8 cellular contexts compared by ENCODE assay signal in genomic region chr3:52446631-52447511, GRCh38. TPM values are rescaled to one million over a fixed set of nuclear protein-coding genes. Genes with fewer than 3 reads are reported as not detected.
DNase-seq lines count a peak whose midpoint lies in the region; ATAC-seq and TF ChIP-seq lines count a peak whose summit lies in the region.

No MANE protein-coding gene starts in this region.

- no peaks in the 10 kb centered on the region for H3K9me3 Mint-ChIP-seq in nephron

- H3K4me1 Mint-ChIP-seq in nephron: peaks cover 40% of the 10 kb centered on the region

- POLR2A ChIA-PET in BJ (lab: Charles Lee): no interaction called here

- H3K27me3 Mint-ChIP-seq in nephron (ENCODE audit: low read depth): peaks cover 11% of the 10 kb centered on the region

- peaks cover 39% of the 10 kb centered on the region for H3K4me1 ChIP-seq in NT2/D1 (ENCODE audit: insufficient read depth, insufficient read length)

- no peaks in the 10 kb centered on the region for H3K27me3 ChIP-seq in BJ (ENCODE audit: control insufficient read depth, insufficient read depth, low read length)
- peaks cover 14% of the 10 kb centered on the region for H3K27me3 ChIP-seq in NT2/D1 (ENCODE audit: insufficient read depth, insufficient read length)

- ATAC-seq in GM21447 (IDR thresholded peaks at IDR 0.05; ENCODE audit: unreplicated experiment) (peak; percentile 46), GM21786 (IDR thresholded peaks at IDR 0.05; ENCODE audit: unreplicated experiment) (no peak)

- no peaks in the 10 kb centered on the region for H3K9me3 ChIP-seq in NT2/D1 (ENCODE audit: insufficient read depth, low read length)

- H3K9ac ChIP-seq in NT2/D1 (ENCODE audit: insufficient read length, low read depth): peak overlapping the region; percentile 45

- no peaks in the 10 kb centered on the region for H3K36me3 ChIP-seq in BJ (ENCODE audit: control insufficient read depth, insufficient read depth, low read length)
- peaks cover 12% of the 10 kb centered on the region for H3K36me3 ChIP-seq in NT2/D1 (ENCODE audit: insufficient read depth, insufficient read length, low read length)

- CTCF ChIA-PET in BJ (lab: Yijun Ruan, JAX): interaction anchor here (0.6 to 12.4 kb wide), 21 partner anchors 11 to 1635 kb away, joined by 3 to 445 read pairs (median 4); partner anchors contain the start of gene TLR9

- peak overlapping the region in 2 of 3 experiments; percentile 21 to 39 for H3K27ac Mint-ChIP-seq in nephron

- DNase-seq in BJ (ENCODE audit: low read depth) (no peak), NT2/D1 (ENCODE audit: low read depth, low spot score) (peak; percentile 60), epithelial cell of proximal tubule (ENCODE audit: low read depth) (no peak), stromal cell of bone marrow (ENCODE audit: low read depth) (peak; percentile 21)
- peak; percentile 34 to 59 (median 57) for DNase-seq in activated CD8-positive, alpha-beta memory T cell treated with anti-CD3 and anti-CD28 coated beads for 48 hours (ENCODE audit: low read depth in 2 of 3, low spot score in 2 of 3)

- no peak overlapping the region for H3K4me3 ChIP-seq in BJ (ENCODE audit: low read depth, low read length)
- H3K4me3 ChIP-seq in NT2/D1 (ENCODE audit: insufficient read length, low read depth): no peak overlapping the region
- H3K4me3 ChIP-seq in epithelial cell of proximal tubule (ENCODE audit: low read depth, low read length): no peak overlapping the region

- H3K4me3 Mint-ChIP-seq in nephron: peak overlapping the region in 1 of 3 experiments; percentile 10

- TF ChIP-seq CTCF in BJ (IDR thresholded peaks at IDR 0.05; ENCODE audit: insufficient read depth, low read depth, low read length): peak; percentile 100
- TF ChIP-seq CTCF in epithelial cell of proximal tubule (conservative IDR thresholded peaks at IDR 0.05; ENCODE audit: low read depth, low read length): peak; percentile 100
- TF ChIP-seq CTCF in nephron (IDR thresholded peaks at IDR 0.05; ENCODE audit: unreplicated experiment in 3 of 3): peak; percentile 99 to 100 (median 99)

- no peaks in the 10 kb centered on the region for H3K36me3 Mint-ChIP-seq in nephron (ENCODE audit: low read depth)

RNA-seq across cellular contexts. Expression of gene SEMA3G, which starts 2.0 kb away (rescaled TPM):
- polyA plus RNA-seq in BJ (2011; rRNA removed): not detected in 2 replicates
- polyA minus RNA-seq in BJ (2011; rRNA and poly(A)+ RNA removed): not detected in 2 replicates
- total RNA-seq in epithelial cell of proximal tubule: 0.43 and 5.1 TPM in 2 replicates

RNA-seq across cellular contexts. Expression of gene TNNC1, which starts 7.0 kb away (rescaled TPM):
- polyA plus RNA-seq in BJ (2011; rRNA removed): 1.7 TPM in 2 replicates
- polyA minus RNA-seq in BJ (2011; rRNA and poly(A)+ RNA removed): 0.71 TPM in 1 of 2 replicates, not detected in the other
- 0.51 and 0.58 TPM in 2 replicates for total RNA-seq in epithelial cell of proximal tubule

RNA-seq across cellular contexts. Expression of gene NISCH, which starts 8.5 kb away (rescaled TPM):
- 66.4 and 95.3 TPM in 2 replicates for polyA plus RNA-seq in BJ (2011; rRNA removed)
- polyA minus RNA-seq in BJ (2011; rRNA and poly(A)+ RNA removed): 75.1 and 84.2 TPM in 2 replicates
- 27.8 and 40.8 TPM in 2 replicates for total RNA-seq in epithelial cell of proximal tubule

RNA-seq across cellular contexts. Expression of gene PHF7, which starts 36.4 kb away (rescaled TPM):
- 4.3 and 4.9 TPM in 2 replicates for polyA plus RNA-seq in BJ (2011; rRNA removed)
- 2.4 and 3.9 TPM in 2 replicates for polyA minus RNA-seq in BJ (2011; rRNA and poly(A)+ RNA removed)
- 5.8 and 7.3 TPM in 2 replicates for total RNA-seq in epithelial cell of proximal tubule

RNA-seq across cellular contexts. Expression of gene BAP1, which starts 37.1 kb away (rescaled TPM):
- polyA plus RNA-seq in BJ (2011; rRNA removed): 35.9 and 62.0 TPM in 2 replicates
- polyA minus RNA-seq in BJ (2011; rRNA and poly(A)+ RNA removed): 38.3 and 57.5 TPM in 2 replicates
- 67.8 and 88.7 TPM in 2 replicates for total RNA-seq in epithelial cell of proximal tubule

Comparison
In these comparisons a context has a peak if more than half of its experiments do, and no peak if none do; other contexts are left out.
1. DNase-seq: peak in NT2/D1 (single experiment), activated CD8-positive, alpha-beta memory T cell treated with anti-CD3 and anti-CD28 coated beads for 48 hours (3 of 3) and stromal cell of bone marrow (single experiment); none in BJ (single experiment) and epithelial cell of proximal tubule (single experiment).
2. Peak in every context shown above with its lines, with median percentiles within 50 percentile points of each other: CTCF ChIP-seq.